Comparison of ENCODE assay signal across 12 cellular contexts in the genomic region with DNA sequence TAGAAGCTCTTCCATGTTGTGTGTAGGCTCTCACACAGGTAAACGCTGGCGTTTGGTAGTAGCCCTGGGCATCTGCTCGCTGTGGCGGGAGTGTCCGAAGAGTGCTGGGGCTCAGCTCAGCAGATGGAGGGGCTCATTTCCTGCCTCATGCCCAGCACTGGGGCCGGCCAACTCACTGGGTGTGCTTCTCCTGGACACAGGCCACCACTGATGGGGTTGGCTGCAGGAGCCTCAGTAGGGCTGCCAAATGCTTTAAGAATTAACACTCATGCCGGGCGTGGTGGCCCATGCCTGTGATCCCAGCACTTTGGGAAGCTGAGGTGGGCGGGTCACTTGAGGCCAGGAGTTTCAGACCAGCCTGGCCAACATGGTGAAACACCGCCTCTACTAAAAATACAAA. TPM values are rescaled to one million over a fixed set of nuclear protein-coding genes. Genes with fewer than 3 reads are reported as not detected.
DNase-seq lines count a peak whose midpoint lies in the region; ATAC-seq and TF ChIP-seq lines count a peak whose summit lies in the region.
"Had no signal": no experiment of that assay in that cellular context is flagged by ENCODE, and none has a peak within 500 bp of the region (broad histone marks: within the 10 kb centered on the region; RNA-seq: fewer than 3 reads in every experiment).

No MANE protein-coding gene starts in this region.

- no peak for TF ChIP-seq POLR2A in body of pancreas (IDR thresholded peaks at IDR 0.05)

- WGBS in body of pancreas, 2 donors, result 77 to 79% methylated on average over 3 to 8 of the region's 10 CpGs

- H3K4me3 ChIP-seq in HEK293 (ENCODE audit: low read depth, low read length) (no peak overlapping the region), cardiac fibroblast (replicated peaks in 1 of 2; ENCODE audit: low read depth in 2 of 2, low read length in 2 of 2) (no peak overlapping the region), thoracic aorta (no peak overlapping the region), body of pancreas (no peak overlapping the region)

- no peak overlapping the region for H3K27ac ChIP-seq in HEK293 (ENCODE audit: extremely low read depth, low read depth, low read length)
- H3K27ac ChIP-seq in thoracic aorta, result peak overlapping the region; percentile 67 to 78
- no peak overlapping the region for H3K27ac ChIP-seq in body of pancreas
- H3K27ac ChIP-seq: parathyroid adenoma had no signal

- H3K4me1 ChIP-seq in HEK293 (ENCODE audit: control insufficient read depth, insufficient read depth, low read length) (no peaks in the 10 kb centered on the region), thoracic aorta (ENCODE audit: control insufficient read depth in 1 of 2, low read depth in 2 of 2) (peaks cover 22 to 44% of the 10 kb centered on the region in 2 donors), body of pancreas (no peaks in the 10 kb centered on the region)
- H3K4me1 ChIP-seq: parathyroid adenoma had no signal

- H3K27me3 ChIP-seq in thoracic aorta (replicated peaks; ENCODE audit: insufficient read depth) (no peaks in the 10 kb centered on the region), body of pancreas (no peaks in the 10 kb centered on the region)

- CTCF ChIA-PET in HEK293 (lab: Yijun Ruan, JAX), result no interaction called here

- H3K36me3 ChIP-seq in HEK293 (ENCODE audit: control insufficient read depth in 2 of 2, insufficient read depth in 1 of 2, low read length in 2 of 2), result peaks cover 0 to 52% of the 10 kb centered on the region in 2 experiments; a peak in 2 of 3 replicates
- peaks cover 38% of the 10 kb centered on the region for H3K36me3 ChIP-seq in thoracic aorta
- peaks cover 0 to 6% of the 10 kb centered on the region in 2 donors for H3K36me3 ChIP-seq in body of pancreas (replicated peaks in 1 of 2; ENCODE audit: insufficient read depth in 1 of 2, low read depth in 2 of 2)

- no peak for TF ChIP-seq CTCF in HEK293 (tag by site-specific recombination; IDR thresholded peaks at IDR 0.05)
- no peak for TF ChIP-seq CTCF in cardiac fibroblast (IDR thresholded peaks at IDR 0.05; ENCODE audit: low read depth, low read length)
- no peak for TF ChIP-seq CTCF in thoracic aorta (IDR thresholded peaks at IDR 0.05)
- TF ChIP-seq CTCF in body of pancreas (IDR thresholded peaks at IDR 0.05), result no peak

- ATAC-seq in left colon (peak; percentile 16), thoracic aorta (ENCODE audit: insufficient number of reproducible peaks, low FRiP score, low read depth) (peak; percentile 32), GM18909 (IDR thresholded peaks at IDR 0.05; ENCODE audit: poor library complexity, unreplicated experiment) (no peak), body of pancreas (no peak)
- ATAC-seq: left lobe of liver; stimulated activated memory B cell treated with anti-CD40 and anti-IgM and Interleukin-4, amounts not matched to agents 10 μg/mL and 1 μg/mL and 100 μg/mL, for 72 hours had no signal

- peak; percentile 27 to 65 for DNase-seq in cardiac fibroblast (ENCODE audit: low read depth in 2 of 2)
- no peak for DNase-seq in left colon
- peak; percentile 73 for DNase-seq in thoracic aorta (ENCODE audit: low spot score)
- no peak for DNase-seq in body of pancreas
- no peak for DNase-seq in NCI-H345 treated with DMSO at 0.1 percent for 48 hours (lab: John Stamatoyannopoulos, UW; ENCODE audit: unreplicated experiment)
- DNase-seq: COR-L47; stimulated activated CD4-positive, alpha-beta T cell treated with anti-CD3 and anti-CD28 coated beads, Interleukin-1b, Interleukin-23, amount 100 ng/mL, for 48 hours had no signal

- no peaks in the 10 kb centered on the region for H3K9me3 ChIP-seq in HEK293 (ENCODE audit: control insufficient read depth, insufficient read depth, low read depth, low read length)
- no peaks in the 10 kb centered on the region for H3K9me3 ChIP-seq in thoracic aorta
- H3K9me3 ChIP-seq in body of pancreas, result no peaks in the 10 kb centered on the region

- POLR2A ChIA-PET in HEK293 (lab: Yijun Ruan, JAX), result interaction anchor here (0.6 kb wide), 1 partner anchor 202 kb away, joined by 5 read pairs; no protein-coding TSS in a partner anchor

- intact Hi-C loops in left colon (cut with DNase I, micrococcal nuclease) (no loop called here), body of pancreas (cut with DNase I) (no loop called here)

TF ChIP-seq in HEK293, 187 proteins besides CTCF, POLR2A, EP300 and RAD21:
- TF ChIP-seq ZNF350 (tag by site-specific recombination; IDR thresholded peaks at IDR 0.05), result no peak
- TF ChIP-seq ZNF433 (tag by site-specific recombination; IDR thresholded peaks at IDR 0.05; ENCODE audit: low read depth), result no peak
- TF ChIP-seq, protein P1, sequence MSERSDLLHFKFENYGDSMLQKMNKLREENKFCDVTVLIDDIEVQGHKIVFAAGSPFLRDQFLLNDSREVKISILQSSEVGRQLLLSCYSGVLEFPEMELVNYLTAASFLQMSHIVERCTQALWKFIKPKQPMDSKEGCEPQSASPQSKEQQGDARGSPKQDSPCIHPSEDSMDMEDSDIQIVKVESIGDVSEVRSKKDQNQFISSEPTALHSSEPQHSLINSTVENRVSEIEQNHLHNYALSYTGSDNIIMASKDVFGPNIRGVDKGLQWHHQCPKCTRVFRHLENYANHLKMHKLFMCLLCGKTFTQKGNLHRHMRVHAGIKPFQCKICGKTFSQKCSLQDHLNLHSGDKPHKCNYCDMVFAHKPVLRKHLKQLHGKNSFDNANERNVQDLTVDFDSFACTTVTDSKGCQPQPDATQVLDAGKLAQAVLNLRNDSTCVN (tag by site-specific recombination; optimal IDR thresholded peaks at IDR 0.05), result no peak
- no peak for TF ChIP-seq ZNF221 (tag by site-specific recombination; IDR thresholded peaks at IDR 0.05; ENCODE audit: borderline replicate concordance)
- peak; percentile 27; the same call in 1 of the 2 replicates for TF ChIP-seq KLF1 (tag by site-specific recombination; IDR thresholded peaks at IDR 0.05)
- no peak for TF ChIP-seq MEIS1 (CRISPR knock-in tag; IDR thresholded peaks at IDR 0.05; ENCODE audit: borderline replicate concordance)
- no peak for TF ChIP-seq ZBTB20 (tag by site-specific recombination; IDR thresholded peaks at IDR 0.05)
- no peak for TF ChIP-seq FEZF1 (tag by site-specific recombination; IDR thresholded peaks at IDR 0.05)

RNA-seq across cellular contexts. Expression of a gene that starts 20.9 kb away (rescaled TPM):
- total RNA-seq in left colon (1 to 10 TPM; 2.2 to 2.6 TPM), thoracic aorta (under 1 TPM; 0.81 to 0.99 TPM), body of pancreas (1 to 10 TPM in 1 of 2 donors, under 1 TPM in 1; 0.66 to 1.0 TPM)

RNA-seq across cellular contexts. Expression of a gene that starts 28.0 kb away (rescaled TPM):
- total RNA-seq in left colon (100 to 1,000 TPM; 275 to 294 TPM), thoracic aorta (100 to 1,000 TPM; 731 to 997 TPM), body of pancreas (10 to 100 TPM; 42.5 to 46.2 TPM)

RNA-seq across cellular contexts. Expression of a gene that starts 44.3 kb away (rescaled TPM):
- total RNA-seq in left colon (10 to 100 TPM; 13.1 to 18.6 TPM), thoracic aorta (not detected), body of pancreas (not detected)

RNA-seq across cellular contexts. Expression of a gene that starts 50.5 kb away (rescaled TPM):
- total RNA-seq in left colon (10 to 100 TPM in 1 of 2 donors, 1 to 10 TPM in 1; 7.9 to 22.6 TPM), thoracic aorta (1 to 10 TPM; 2.4 to 7.5 TPM), body of pancreas (1 to 10 TPM; 5.7 to 6.9 TPM)

Comparison
In these comparisons a context has a peak if more than half of its experiments do, and no peak if none do; other contexts are left out.
1. H3K27ac ChIP-seq: peak in thoracic aorta (2 of 2); none in HEK293 (single experiment) and body of pancreas (0 of 4).
2. DNase-seq: peak in cardiac fibroblast (2 of 2) and thoracic aorta (single experiment); none in left colon (0 of 2), body of pancreas (0 of 4) and NCI-H345 treated with DMSO at 0.1 percent for 48 hours (single experiment).
3. ATAC-seq: peak in left colon (single experiment) and thoracic aorta (single experiment); none in GM18909 (single experiment) and body of pancreas (single experiment).
4. RNA of a gene that starts 28.0 kb away (total RNA-seq): 731 to 997 TPM in thoracic aorta and 275 to 294 TPM in left colon; 42.5 to 46.2 TPM in body of pancreas; every median in the first group is over 4 times any median in the second.
5. RNA of a gene that starts 44.3 kb away (total RNA-seq): 13.1 to 18.6 TPM in left colon; not detected in thoracic aorta and not detected in body of pancreas; every median in the first group is over 10 times any median in the second.